ENCODE assay signal across 16 cellular contexts in the genomic region with DNA sequence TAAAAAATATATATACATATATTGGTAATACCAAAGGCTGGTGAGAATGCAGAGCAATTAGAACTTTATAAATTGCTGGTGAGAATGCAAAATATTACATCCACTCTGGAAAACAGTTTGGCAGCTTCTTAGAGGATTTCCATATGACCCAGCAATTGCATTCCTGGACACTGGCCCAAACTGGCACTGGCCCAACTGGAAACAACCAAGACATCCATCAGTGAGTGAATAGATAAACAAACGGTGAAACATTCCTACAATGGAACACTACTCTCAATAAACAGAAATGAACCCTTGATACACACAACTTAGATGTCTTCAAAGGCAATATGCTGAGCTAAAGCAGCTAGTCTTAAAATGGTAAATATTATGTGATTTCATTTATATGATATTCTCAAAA.
DNase-seq lines count a peak whose midpoint lies in the region; ATAC-seq and TF ChIP-seq lines count a peak whose summit lies in the region.
"Had no signal": no experiment of that assay in that cellular context is flagged by ENCODE, and none has a peak within 500 bp of the region (broad histone marks: within the 10 kb centered on the region; RNA-seq: fewer than 3 reads in every experiment).

No MANE protein-coding gene starts in this region.

- H3K4me3 ChIP-seq in right cardiac atrium (ENCODE audit: low read length) (no peak overlapping the region), smooth muscle cell (no peak overlapping the region)
- H3K4me3 ChIP-seq: lung, ovary, tibial nerve had no signal

- H3K9ac ChIP-seq in smooth muscle cell (ENCODE audit: low read depth), result no peak overlapping the region

- TF ChIP-seq CTCF in smooth muscle cell (IDR thresholded peaks at IDR 0.05; ENCODE audit: borderline replicate concordance, insufficient read depth, poor library complexity, severe bottlenecking) (no peak), chondrocyte (IDR thresholded peaks at IDR 0.05) (no peak)

- no peaks in the 10 kb centered on the region for H3K79me2 ChIP-seq in smooth muscle cell (ENCODE audit: low read depth)

- H2AFZ ChIP-seq in smooth muscle cell (ENCODE audit: low read depth), result no peak overlapping the region

- H3K27me3 Mint-ChIP-seq in chondrocyte (ENCODE audit: low read depth), result peaks cover 3% of the 10 kb centered on the region
- H3K27me3 Mint-ChIP-seq: activated T-cell treated with anti-CD3 and anti-CD28 coated beads, Interleukin-2, amount 50 U/mL, for 24 hours had no signal

- H3K27me3 ChIP-seq in right cardiac atrium (ENCODE audit: control insufficient read depth, insufficient read depth) (no peaks in the 10 kb centered on the region), smooth muscle cell (ENCODE audit: low read depth) (no peaks in the 10 kb centered on the region)
- H3K27me3 ChIP-seq: ovary, tibial nerve had no signal

- H3K4me1 Mint-ChIP-seq in chondrocyte (ENCODE audit: low read depth), result no peaks in the 10 kb centered on the region
- H3K4me1 Mint-ChIP-seq: endodermal cell had no signal

- H3K36me3 Mint-ChIP-seq in chondrocyte (ENCODE audit: low read depth), result no peaks in the 10 kb centered on the region

- no peak overlapping the region for H3K27ac ChIP-seq in right cardiac atrium (ENCODE audit: low read length)
- no peak overlapping the region for H3K27ac ChIP-seq in smooth muscle cell (ENCODE audit: low read depth)
- H3K27ac ChIP-seq: ovary, tibial nerve had no signal

- peak; percentile 52 for ATAC-seq in Right ventricle myocardium superior (ENCODE audit: poor library complexity)
- no peak for ATAC-seq in right cardiac atrium
- no peak for ATAC-seq in GM21825 (IDR thresholded peaks at IDR 0.05; ENCODE audit: unreplicated experiment)
- ATAC-seq in HG02588 (IDR thresholded peaks at IDR 0.05; ENCODE audit: unreplicated experiment), result no peak

- peaks cover 2% of the 10 kb centered on the region for H3K4me1 ChIP-seq in right cardiac atrium (ENCODE audit: control insufficient read depth, insufficient read depth, low read length)
- no peaks in the 10 kb centered on the region for H3K4me1 ChIP-seq in smooth muscle cell (ENCODE audit: low read depth)

- DNase-seq in Right ventricle myocardium superior (peak; percentile 58), cardiac septum (ENCODE audit: low spot score) (no peak), cerebellar cortex (ENCODE audit: low spot score) (peak; percentile 69), right cardiac atrium (peak; percentile 15 to 53 (median 50)), smooth muscle cell (lab: John Stamatoyannopoulos, UW; ENCODE audit: unreplicated experiment) (no peak), chondrocyte (ENCODE audit: low spot score) (no peak)
- DNase-seq: activated CD4-positive, alpha-beta T cell treated with anti-CD3 and anti-CD28 coated beads for 4 hours; activated T-cell treated with anti-CD3 and anti-CD28 coated beads, Interleukin-2, amount 50 U/mL, for 24 hours; endodermal cell; NCI-H1092 treated with DMSO at 0.1 percent for 48 hours; ovary; T-helper 2 cell had no signal

- no peaks in the 10 kb centered on the region for H3F3A ChIP-seq in smooth muscle cell (ENCODE audit: low read depth)

- H4K20me1 ChIP-seq in smooth muscle cell (ENCODE audit: low read depth), result no peaks in the 10 kb centered on the region

- no peak overlapping the region for H3K27ac Mint-ChIP-seq in chondrocyte (ENCODE audit: unreplicated experiment)
- H3K27ac Mint-ChIP-seq: activated T-cell treated with anti-CD3 and anti-CD28 coated beads, Interleukin-2, amount 50 U/mL, for 24 hours; endodermal cell had no signal

- WGBS in right cardiac atrium, result 17% methylated on average over 1 of the region's 1 CpG
- 59% methylated on average over 1 of the region's 1 CpG for WGBS in smooth muscle cell (ENCODE audit: low lambda C conversion rate)

- H3K4me2 ChIP-seq in smooth muscle cell, result no peak overlapping the region

- intact Hi-C loops in Right ventricle myocardium superior (cut with DNase I), result no loop called here
- intact Hi-C loops in cardiac septum (cut with DNase I), result no loop called here
- intact Hi-C loops in right cardiac atrium (cut with DNase I), result no loop called here

- H3K9me3 Mint-ChIP-seq in chondrocyte (ENCODE audit: low read depth), result peaks cover 2% of the 10 kb centered on the region
- H3K9me3 Mint-ChIP-seq: activated T-cell treated with anti-CD3 and anti-CD28 coated beads, Interleukin-2, amount 50 U/mL, for 24 hours had no signal

- H3K4me3 Mint-ChIP-seq in chondrocyte (ENCODE audit: unreplicated experiment), result no peak overlapping the region
- H3K4me3 Mint-ChIP-seq: activated T-cell treated with anti-CD3 and anti-CD28 coated beads, Interleukin-2, amount 50 U/mL, for 24 hours; endodermal cell had no signal

- H3K9me3 ChIP-seq in right cardiac atrium (ENCODE audit: control insufficient read depth, low read length) (no peaks in the 10 kb centered on the region), smooth muscle cell (replicated peaks; ENCODE audit: low read depth) (no peaks in the 10 kb centered on the region)
- H3K9me3 ChIP-seq: ovary had no signal

- no peaks in the 10 kb centered on the region for H3K36me3 ChIP-seq in smooth muscle cell (ENCODE audit: low read depth)
- H3K36me3 ChIP-seq: ovary, tibial nerve had no signal

Comparison
In these comparisons a context has a peak if more than half of its experiments do, and no peak if none do; other contexts are left out.
1. DNase-seq: peak in Right ventricle myocardium superior (single experiment), cerebellar cortex (single experiment) and right cardiac atrium (3 of 3); none in cardiac septum (single experiment), smooth muscle cell (single experiment) and chondrocyte (single experiment).